8 cellular contexts compared by ENCODE assay signal in genomic region chr9:19230356-19231125, GRCh38. TPM values are rescaled to one million over a fixed set of nuclear protein-coding genes. Genes with fewer than 3 reads are reported as not detected.
DNase-seq lines count a peak whose midpoint lies in the region; TF ChIP-seq lines count a peak whose summit lies in the region.

Gene DENND4C, plus strand, starts transcription at chr9:19230693. Its CDS starts 45,482 bp downstream, at chr9:19276175.

- peak within 1 kb of the TSS; percentile 80 for H3K27ac ChIP-seq in SJSA1
- H3K27ac ChIP-seq in suprapubic skin = peak within 1 kb of the TSS; percentile 100

- no peak for TF ChIP-seq EP300 in suprapubic skin (IDR thresholded peaks at IDR 0.05)

- no peak for TF ChIP-seq CTCF in suprapubic skin (IDR thresholded peaks at IDR 0.05)

- peak; percentile 49 to 86 for TF ChIP-seq POLR2A in suprapubic skin (IDR thresholded peaks at IDR 0.05)

- WGBS in suprapubic skin = under 1% methylated on average over 65 of the region's 86 CpGs

- DNase-seq in GM03348 (ENCODE audit: low spot score) = peak; percentile 95
- DNase-seq in H7 = peak; percentile 95
- peak; percentile 89 for DNase-seq in M059J (ENCODE audit: low read depth)
- DNase-seq in SJSA1 (ENCODE audit: low read depth in 1 of 2, low spot score in 2 of 2) = peak; percentile 63 to 68
- peak; percentile 77 for DNase-seq in activated naive CD4-positive, alpha-beta T cell treated with Interleukin-2 at 50 U/mL for 16 hours
- DNase-seq in germinal center (ENCODE audit: low spot score) = peak; percentile 73
- peak in 55 of 56 donors; percentile 12 to 94 (median 86) for DNase-seq in nucleus accumbens (lab: John Stamatoyannopoulos, UW)
- peak; percentile 90 for DNase-seq in suprapubic skin (ENCODE audit: low spot score in 2 of 2)

- H3K27me3 ChIP-seq in H7 (ENCODE audit: control insufficient read depth, insufficient read depth, low read length) (no peaks in the 10 kb centered on the region), SJSA1 (replicated peaks) (no peaks in the 10 kb centered on the region), suprapubic skin (no peaks in the 10 kb centered on the region)

- H3K4me3 ChIP-seq in H7 (ENCODE audit: insufficient read depth, low read depth, low read length) = peak within 1 kb of the TSS; percentile 95
- peak within 1 kb of the TSS; percentile 94 for H3K4me3 ChIP-seq in SJSA1
- peak within 1 kb of the TSS; percentile 99 for H3K4me3 ChIP-seq in suprapubic skin

- H3K9me3 ChIP-seq in SJSA1 (replicated peaks) (no peaks in the 10 kb centered on the region), suprapubic skin (no peaks in the 10 kb centered on the region)

- 0 out of 2 replicates have a peak, but pooled peaks cover 5% of the 10 kb centered on the region for H3K4me1 ChIP-seq in SJSA1 (replicated peaks)
- peaks cover 44% of the 10 kb centered on the region for H3K4me1 ChIP-seq in suprapubic skin

- no peaks in the 10 kb centered on the region for H3K36me3 ChIP-seq in H7 (replicated peaks; ENCODE audit: control insufficient read depth, insufficient read depth, low read length)
- peaks cover 6% of the 10 kb centered on the region; the same call in 1 of the 2 replicates for H3K36me3 ChIP-seq in SJSA1
- H3K36me3 ChIP-seq in suprapubic skin = no peaks in the 10 kb centered on the region

RNA-seq across cellular contexts. Expression of gene DENND4C, which starts in this region (rescaled TPM):
- 21.4 and 35.7 TPM in 2 replicates for total RNA-seq in H7 (2014; rRNA removed; shearing (Covaris generic))
- total RNA-seq in M059J (2014; rRNA removed; shearing (Covaris generic)) = 36.7 and 40.7 TPM in 2 replicates
- 10.6 and 14.8 TPM in 2 replicates for total RNA-seq in SJSA1 (2014; rRNA removed; shearing (Covaris generic))
- total RNA-seq in suprapubic skin = 100 to 1,000 TPM in 1 of 4 donors, 10 to 100 TPM in 3; 69.0 to 211 (median 94.8) TPM

Comparison
In these comparisons a context has a peak if more than half of its experiments do, and no peak if none do; other contexts are left out.
1. Peak in every context shown above with its lines: DNase-seq, H3K4me3 ChIP-seq and H3K27ac ChIP-seq.